23 cellular contexts compared by ENCODE assay signal in the genomic region with DNA sequence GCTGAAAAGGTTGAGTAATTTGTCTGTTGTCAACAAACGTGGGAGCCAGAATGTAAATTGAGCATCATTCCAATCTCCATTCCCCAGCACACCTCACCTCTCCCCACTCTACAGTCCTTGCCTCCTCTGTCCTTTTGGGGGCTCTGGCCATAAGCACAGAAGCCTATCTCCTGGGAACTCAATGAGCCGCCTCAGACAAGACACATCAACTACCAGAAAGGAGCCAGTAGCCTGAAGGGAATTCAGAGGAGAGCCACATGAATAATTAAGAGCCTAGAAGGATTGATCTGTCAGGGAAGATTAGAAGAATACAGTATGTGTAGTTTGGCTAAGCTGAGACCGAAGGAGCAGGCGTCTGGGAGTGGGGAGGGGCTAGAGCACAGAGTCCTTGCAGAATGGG.
"Had no signal": no experiment of that assay in that cellular context is flagged by ENCODE, and none has a peak within 500 bp of the region (broad histone marks: within the 10 kb centered on the region; RNA-seq: fewer than 3 reads in every experiment).

No MANE protein-coding gene starts in this region.

- H3K27ac ChIP-seq: colonic mucosa, esophagus squamous epithelium, heart right ventricle, left lung, neutrophil, pancreas, right lobe of liver, suprapubic skin, transverse colon, upper lobe of right lung, uterus had no signal

- DNase-seq: colonic mucosa; effector CD8-positive, alpha-beta T cell; esophagus squamous epithelium; foreskin melanocyte; glutamatergic neuron; heart right ventricle; hippocampal formation; immature natural killer cell; left lung; mesenchymal stem cell; pancreas; right lobe of liver; small intestine; stimulated activated CD4-positive, alpha-beta T cell treated with anti-CD3 and anti-CD28 coated beads, Interleukin-15, amount 100 ng/mL, for 24 hours; stimulated activated CD4-positive, alpha-beta T cell treated with anti-CD3 and anti-CD28 coated beads, Interleukin-2, amount 100 ng/mL, for 48 hours; stimulated activated naive CD4-positive, alpha-beta T cell; stimulated activated naive CD8-positive, alpha-beta T cell treated with anti-CD3 and anti-CD28 coated beads, Interleukin-15, amount 100 ng/mL, for 72 hours; transverse colon; upper lobe of right lung; uterus had no signal

- H3K27me3 ChIP-seq: colonic mucosa, pancreas, right lobe of liver, uterus had no signal

- H3K4me1 ChIP-seq: colonic mucosa, esophagus squamous epithelium, left lung, suprapubic skin, transverse colon, upper lobe of right lung, uterus had no signal

- H3K4me3 ChIP-seq: colonic mucosa, esophagus squamous epithelium, heart right ventricle, left lung, pancreas, right lobe of liver, suprapubic skin, transverse colon, upper lobe of right lung, uterus had no signal

- H3K36me3 ChIP-seq: colonic mucosa, esophagus squamous epithelium, heart right ventricle, left lung, neutrophil, pancreas, right lobe of liver, suprapubic skin, transverse colon, upper lobe of right lung, uterus had no signal

- ATAC-seq: heart right ventricle; left lung; natural killer cell treated with Interleukin-12 subunit alpha and Interleukin-12 subunit beta and Interleukin-15 and Interleukin-18, amount 100 ng/mL, for 72 hours; pancreas; right lobe of liver; stimulated activated naive CD8-positive, alpha-beta T cell treated with anti-CD3 and anti-CD28 coated beads, Interleukin-15, amount 100 ng/mL, for 72 hours; upper lobe of right lung had no signal

- H3K9me3 ChIP-seq: colonic mucosa, esophagus squamous epithelium, heart right ventricle, left lung, neutrophil, pancreas, right lobe of liver, suprapubic skin, transverse colon, upper lobe of right lung, uterus had no signal
